ENCODE assay signal across 3 cellular contexts in genomic region chr6:14458669-14459266, GRCh38.
TF ChIP-seq lines count a peak whose summit lies in the region.

No MANE protein-coding gene starts in this region.

TF ChIP-seq in A549, 52 proteins besides CTCF, POLR2A, EP300 and RAD21 (continued from another document):
- no peak for TF ChIP-seq JUNB (IDR thresholded peaks at IDR 0.05)

TF ChIP-seq in HCT116, 20 proteins besides CTCF, POLR2A, EP300 and RAD21 (continued from another document):
- TF ChIP-seq CBX3 (IDR thresholded peaks at IDR 0.05; ENCODE audit: low read depth) = no peak
- TF ChIP-seq SP1 (IDR thresholded peaks at IDR 0.05; ENCODE audit: low read depth) = no peak
- TF ChIP-seq JUND (IDR thresholded peaks at IDR 0.05) = no peak
- TF ChIP-seq TCF7L2 (IDR thresholded peaks at IDR 0.05; ENCODE audit: borderline replicate concordance, extremely low read depth, insufficient read depth, insufficient read length) = no peak
- TF ChIP-seq MAX (IDR thresholded peaks at IDR 0.05) = no peak
- no peak for TF ChIP-seq ATF3 (IDR thresholded peaks at IDR 0.05)
- TF ChIP-seq, protein P1, sequence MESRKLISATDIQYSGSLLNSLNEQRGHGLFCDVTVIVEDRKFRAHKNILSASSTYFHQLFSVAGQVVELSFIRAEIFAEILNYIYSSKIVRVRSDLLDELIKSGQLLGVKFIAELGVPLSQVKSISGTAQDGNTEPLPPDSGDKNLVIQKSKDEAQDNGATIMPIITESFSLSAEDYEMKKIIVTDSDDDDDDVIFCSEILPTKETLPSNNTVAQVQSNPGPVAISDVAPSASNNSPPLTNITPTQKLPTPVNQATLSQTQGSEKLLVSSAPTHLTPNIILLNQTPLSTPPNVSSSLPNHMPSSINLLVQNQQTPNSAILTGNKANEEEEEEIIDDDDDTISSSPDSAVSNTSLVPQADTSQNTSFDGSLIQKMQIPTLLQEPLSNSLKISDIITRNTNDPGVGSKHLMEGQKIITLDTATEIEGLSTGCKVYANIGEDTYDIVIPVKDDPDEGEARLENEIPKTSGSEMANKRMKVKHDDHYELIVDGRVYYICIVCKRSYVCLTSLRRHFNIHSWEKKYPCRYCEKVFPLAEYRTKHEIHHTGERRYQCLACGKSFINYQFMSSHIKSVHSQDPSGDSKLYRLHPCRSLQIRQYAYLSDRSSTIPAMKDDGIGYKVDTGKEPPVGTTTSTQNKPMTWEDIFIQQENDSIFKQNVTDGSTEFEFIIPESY (IDR thresholded peaks at IDR 0.05; ENCODE audit: extremely low read depth, insufficient replicate concordance, low read length) = no peak

TF ChIP-seq in SK-N-SH, 30 proteins besides CTCF, POLR2A, EP300 and RAD21 (continued from another document):
- TF ChIP-seq SIN3A (IDR thresholded peaks at IDR 0.05; ENCODE audit: borderline replicate concordance, low read depth, low read length) (no peak), NRF1 (IDR thresholded peaks at IDR 0.05; ENCODE audit: low read depth, low read length) (no peak), JUND (IDR thresholded peaks at IDR 0.05) (no peak), RFX5 (IDR thresholded peaks at IDR 0.05; ENCODE audit: low read length) (no peak), ELF1 (IDR thresholded peaks at IDR 0.05) (no peak), MXI1 (IDR thresholded peaks at IDR 0.05; ENCODE audit: low read depth, low read length) (no peak), YY1 (IDR thresholded peaks at IDR 0.05; ENCODE audit: low read depth) (no peak), MAX (IDR thresholded peaks at IDR 0.05; ENCODE audit: low read depth) (no peak), RXRA (IDR thresholded peaks at IDR 0.05; ENCODE audit: borderline replicate concordance, low read depth) (no peak), FOXM1 (IDR thresholded peaks at IDR 0.05; ENCODE audit: low read depth) (no peak), GATA2 (CRISPR knock-in tag; IDR thresholded peaks at IDR 0.05) (no peak)
- TF ChIP-seq, protein P1 (IDR thresholded peaks at IDR 0.05; ENCODE audit: borderline replicate concordance, low read depth) = no peak
- TF ChIP-seq, protein P2, sequence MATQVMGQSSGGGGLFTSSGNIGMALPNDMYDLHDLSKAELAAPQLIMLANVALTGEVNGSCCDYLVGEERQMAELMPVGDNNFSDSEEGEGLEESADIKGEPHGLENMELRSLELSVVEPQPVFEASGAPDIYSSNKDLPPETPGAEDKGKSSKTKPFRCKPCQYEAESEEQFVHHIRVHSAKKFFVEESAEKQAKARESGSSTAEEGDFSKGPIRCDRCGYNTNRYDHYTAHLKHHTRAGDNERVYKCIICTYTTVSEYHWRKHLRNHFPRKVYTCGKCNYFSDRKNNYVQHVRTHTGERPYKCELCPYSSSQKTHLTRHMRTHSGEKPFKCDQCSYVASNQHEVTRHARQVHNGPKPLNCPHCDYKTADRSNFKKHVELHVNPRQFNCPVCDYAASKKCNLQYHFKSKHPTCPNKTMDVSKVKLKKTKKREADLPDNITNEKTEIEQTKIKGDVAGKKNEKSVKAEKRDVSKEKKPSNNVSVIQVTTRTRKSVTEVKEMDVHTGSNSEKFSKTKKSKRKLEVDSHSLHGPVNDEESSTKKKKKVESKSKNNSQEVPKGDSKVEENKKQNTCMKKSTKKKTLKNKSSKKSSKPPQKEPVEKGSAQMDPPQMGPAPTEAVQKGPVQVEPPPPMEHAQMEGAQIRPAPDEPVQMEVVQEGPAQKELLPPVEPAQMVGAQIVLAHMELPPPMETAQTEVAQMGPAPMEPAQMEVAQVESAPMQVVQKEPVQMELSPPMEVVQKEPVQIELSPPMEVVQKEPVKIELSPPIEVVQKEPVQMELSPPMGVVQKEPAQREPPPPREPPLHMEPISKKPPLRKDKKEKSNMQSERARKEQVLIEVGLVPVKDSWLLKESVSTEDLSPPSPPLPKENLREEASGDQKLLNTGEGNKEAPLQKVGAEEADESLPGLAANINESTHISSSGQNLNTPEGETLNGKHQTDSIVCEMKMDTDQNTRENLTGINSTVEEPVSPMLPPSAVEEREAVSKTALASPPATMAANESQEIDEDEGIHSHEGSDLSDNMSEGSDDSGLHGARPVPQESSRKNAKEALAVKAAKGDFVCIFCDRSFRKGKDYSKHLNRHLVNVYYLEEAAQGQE (IDR thresholded peaks at IDR 0.05; ENCODE audit: low read depth, low read length) = no peak
